In the genomic region with DNA sequence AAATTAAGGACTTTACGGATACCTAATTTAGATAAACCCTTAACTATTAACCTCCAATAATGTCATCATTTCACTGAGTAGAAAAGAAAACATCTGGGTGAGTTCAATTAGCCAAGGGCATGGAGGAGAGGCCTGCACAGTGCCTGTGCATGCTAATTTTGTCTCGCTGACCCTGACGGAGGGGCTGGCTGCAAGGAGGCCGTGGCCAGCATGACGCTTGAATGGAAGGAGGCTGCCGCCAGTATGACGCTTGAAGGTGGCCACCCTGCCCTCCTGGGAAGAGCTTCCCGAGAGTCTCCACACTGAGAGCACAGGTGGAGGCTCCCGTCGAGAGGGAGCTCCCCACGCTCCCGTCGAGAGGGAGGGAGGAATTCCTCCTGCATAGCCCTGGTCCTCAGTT, we compare ENCODE assay signal across 28 cellular contexts.
"Had no signal": no experiment of that assay in that cellular context is flagged by ENCODE, and none has a peak within 500 bp of the region (broad histone marks: within the 10 kb centered on the region; RNA-seq: fewer than 3 reads in every experiment).

No MANE protein-coding gene starts in this region.

- H3K4me1 ChIP-seq: adrenal gland, gastroesophageal sphincter, heart right ventricle had no signal

- H3K27me3 Mint-ChIP-seq: activated CD4-positive, alpha-beta T cell treated with anti-CD3 and anti-CD28 coated beads, Interleukin-2, amount 10 ng/mL, durations not matched to agents 7 days and 5 days had no signal

- H3K4me1 Mint-ChIP-seq: activated naive CD4-positive, alpha-beta T cell treated with anti-CD3 and anti-CD28 coated beads, Interleukin-2, amount 50 U/mL, for 24 hours; activated naive CD8-positive, alpha-beta T cell treated with anti-CD3 and anti-CD28 coated beads for 36 hours had no signal

- H3K27ac Mint-ChIP-seq: activated CD4-positive, alpha-beta memory T cell treated with anti-CD3 and anti-CD28 coated beads, Interleukin-2, amount 10 ng/mL, durations not matched to agents 7 days and 5 days; activated CD4-positive, alpha-beta T cell treated with anti-CD3 and anti-CD28 coated beads, Interleukin-2, amount 10 ng/mL, durations not matched to agents 7 days and 5 days; activated naive CD4-positive, alpha-beta T cell treated with anti-CD3 and anti-CD28 coated beads, Interleukin-2, amount 50 U/mL, for 24 hours; activated naive CD8-positive, alpha-beta T cell treated with anti-CD3 and anti-CD28 coated beads for 36 hours; activated naive CD8-positive, alpha-beta T cell treated with anti-CD3 and anti-CD28 coated beads, Interleukin-2, amount 50 U/mL, for 24 hours; activated T-helper 17 cell treated with anti-CD3 and anti-CD28 coated beads, Interleukin-2, amount 50 U/mL, for 72 hours; effector memory CD8-positive, alpha-beta T cell; WTC11 had no signal

- H3K27ac ChIP-seq: adrenal gland, body of pancreas, gastroesophageal sphincter, heart right ventricle had no signal

- DNase-seq: activated CD4-positive, alpha-beta memory T cell treated with anti-CD3 and anti-CD28 coated beads, Interleukin-2, amount 10 ng/mL, durations not matched to agents 7 days and 5 days; activated CD4-positive, alpha-beta T cell treated with anti-CD3 and anti-CD28 coated beads for 1 hour; activated CD4-positive, alpha-beta T cell treated with anti-CD3 and anti-CD28 coated beads for 4 hours; activated CD4-positive, alpha-beta T cell treated with anti-CD3 and anti-CD28 coated beads, Interleukin-2, amount 10 ng/mL, durations not matched to agents 7 days and 5 days; activated CD4-positive, alpha-beta T cell treated with anti-CD3 and anti-CD28 coated beads, Interleukin-2, amount 50 U/mL, for 4 hours; activated effector memory CD4-positive, alpha-beta T cell treated with anti-CD3 and anti-CD28 coated beads, Interleukin-2, amount 50 U/mL, for 16 hours; activated naive CD4-positive, alpha-beta T cell treated with anti-CD3 and anti-CD28 coated beads for 36 hours; activated naive CD8-positive, alpha-beta T cell treated with anti-CD3 and anti-CD28 coated beads for 36 hours; activated naive CD8-positive, alpha-beta T cell treated with anti-CD3 and anti-CD28 coated beads, Interleukin-2, amount 50 U/mL, for 24 hours; activated T-cell treated with anti-CD3 and anti-CD28 coated beads, Interleukin-2, amount 50 U/mL, for 4 hours; adrenal gland; amygdala; aorta; body of pancreas; caudate nucleus; cortex of kidney; dermis blood vessel endothelial cell; effector CD4-positive, alpha-beta T cell; effector memory CD8-positive, alpha-beta T cell; erythroblast; esophagus squamous epithelium; foreskin melanocyte; heart right ventricle; T-helper 2 cell had no signal

- H3K36me3 Mint-ChIP-seq: activated naive CD4-positive, alpha-beta T cell treated with anti-CD3 and anti-CD28 coated beads, Interleukin-2, amount 50 U/mL, for 24 hours; activated naive CD8-positive, alpha-beta T cell treated with anti-CD3 and anti-CD28 coated beads for 36 hours had no signal

- H3K4me3 ChIP-seq: adrenal gland, body of pancreas, esophagus squamous epithelium, gastroesophageal sphincter, heart right ventricle had no signal

- H3K27me3 ChIP-seq: adrenal gland, body of pancreas had no signal

- H3K9me3 ChIP-seq: adrenal gland, body of pancreas, esophagus squamous epithelium, gastroesophageal sphincter had no signal

- H3K4me3 Mint-ChIP-seq: activated CD4-positive, alpha-beta memory T cell treated with anti-CD3 and anti-CD28 coated beads, Interleukin-2, amount 10 ng/mL, durations not matched to agents 7 days and 5 days; activated CD4-positive, alpha-beta T cell treated with anti-CD3 and anti-CD28 coated beads, Interleukin-2, amount 10 ng/mL, durations not matched to agents 7 days and 5 days; activated naive CD4-positive, alpha-beta T cell treated with anti-CD3 and anti-CD28 coated beads for 36 hours; activated naive CD4-positive, alpha-beta T cell treated with anti-CD3 and anti-CD28 coated beads, Interleukin-2, amount 50 U/mL, for 24 hours; activated naive CD8-positive, alpha-beta T cell treated with anti-CD3 and anti-CD28 coated beads for 36 hours; activated naive CD8-positive, alpha-beta T cell treated with anti-CD3 and anti-CD28 coated beads, Interleukin-2, amount 50 U/mL, for 24 hours; activated T-cell treated with anti-CD3 and anti-CD28 coated beads, Interleukin-2, amount 50 U/mL, for 4 hours; activated T-helper 17 cell treated with anti-CD3 and anti-CD28 coated beads, Interleukin-2, amount 50 U/mL, for 72 hours; effector memory CD8-positive, alpha-beta T cell; WTC11 had no signal

- ATAC-seq: activated naive CD8-positive, alpha-beta T cell treated with anti-CD3 and anti-CD28 coated beads, Interleukin-2, amount 50 U/mL, for 24 hours; activated T-cell treated with anti-CD3 and anti-CD28 coated beads, Interleukin-2, amount 50 U/mL, for 4 hours; activated T-helper 17 cell treated with anti-CD3 and anti-CD28 coated beads, Interleukin-2, amount 50 U/mL, for 72 hours; body of pancreas; effector memory CD8-positive, alpha-beta T cell; gastroesophageal sphincter; heart right ventricle; WTC11 had no signal

- H3K36me3 ChIP-seq: adrenal gland, esophagus squamous epithelium, gastroesophageal sphincter, heart right ventricle had no signal
